Comparison of ENCODE assay signal across 1 cellular context in the genomic region with DNA sequence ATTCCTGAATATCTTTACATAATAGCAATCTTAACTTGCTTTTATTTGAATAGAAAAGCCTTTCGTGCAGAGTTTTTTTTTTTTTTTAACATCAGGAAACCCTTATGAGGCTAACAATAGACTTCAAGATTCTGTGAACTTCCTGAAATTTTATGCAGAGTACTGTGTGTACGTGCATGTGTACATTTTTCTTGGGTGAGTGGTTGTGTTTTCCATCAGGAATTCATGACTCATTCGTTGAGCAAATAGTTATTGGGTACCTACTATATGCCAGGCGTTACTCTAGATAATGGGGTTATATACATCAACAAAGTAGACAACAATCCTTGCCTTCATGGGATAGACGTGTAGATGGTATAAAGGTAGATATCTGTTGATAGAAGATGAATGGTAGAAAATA.
TF ChIP-seq lines count a peak whose summit lies in the region.

No MANE protein-coding gene starts in this region.

TF ChIP-seq in HepG2, 621 proteins besides CTCF, POLR2A, EP300 and RAD21 (continued from another document):
- TF ChIP-seq, protein P1, sequence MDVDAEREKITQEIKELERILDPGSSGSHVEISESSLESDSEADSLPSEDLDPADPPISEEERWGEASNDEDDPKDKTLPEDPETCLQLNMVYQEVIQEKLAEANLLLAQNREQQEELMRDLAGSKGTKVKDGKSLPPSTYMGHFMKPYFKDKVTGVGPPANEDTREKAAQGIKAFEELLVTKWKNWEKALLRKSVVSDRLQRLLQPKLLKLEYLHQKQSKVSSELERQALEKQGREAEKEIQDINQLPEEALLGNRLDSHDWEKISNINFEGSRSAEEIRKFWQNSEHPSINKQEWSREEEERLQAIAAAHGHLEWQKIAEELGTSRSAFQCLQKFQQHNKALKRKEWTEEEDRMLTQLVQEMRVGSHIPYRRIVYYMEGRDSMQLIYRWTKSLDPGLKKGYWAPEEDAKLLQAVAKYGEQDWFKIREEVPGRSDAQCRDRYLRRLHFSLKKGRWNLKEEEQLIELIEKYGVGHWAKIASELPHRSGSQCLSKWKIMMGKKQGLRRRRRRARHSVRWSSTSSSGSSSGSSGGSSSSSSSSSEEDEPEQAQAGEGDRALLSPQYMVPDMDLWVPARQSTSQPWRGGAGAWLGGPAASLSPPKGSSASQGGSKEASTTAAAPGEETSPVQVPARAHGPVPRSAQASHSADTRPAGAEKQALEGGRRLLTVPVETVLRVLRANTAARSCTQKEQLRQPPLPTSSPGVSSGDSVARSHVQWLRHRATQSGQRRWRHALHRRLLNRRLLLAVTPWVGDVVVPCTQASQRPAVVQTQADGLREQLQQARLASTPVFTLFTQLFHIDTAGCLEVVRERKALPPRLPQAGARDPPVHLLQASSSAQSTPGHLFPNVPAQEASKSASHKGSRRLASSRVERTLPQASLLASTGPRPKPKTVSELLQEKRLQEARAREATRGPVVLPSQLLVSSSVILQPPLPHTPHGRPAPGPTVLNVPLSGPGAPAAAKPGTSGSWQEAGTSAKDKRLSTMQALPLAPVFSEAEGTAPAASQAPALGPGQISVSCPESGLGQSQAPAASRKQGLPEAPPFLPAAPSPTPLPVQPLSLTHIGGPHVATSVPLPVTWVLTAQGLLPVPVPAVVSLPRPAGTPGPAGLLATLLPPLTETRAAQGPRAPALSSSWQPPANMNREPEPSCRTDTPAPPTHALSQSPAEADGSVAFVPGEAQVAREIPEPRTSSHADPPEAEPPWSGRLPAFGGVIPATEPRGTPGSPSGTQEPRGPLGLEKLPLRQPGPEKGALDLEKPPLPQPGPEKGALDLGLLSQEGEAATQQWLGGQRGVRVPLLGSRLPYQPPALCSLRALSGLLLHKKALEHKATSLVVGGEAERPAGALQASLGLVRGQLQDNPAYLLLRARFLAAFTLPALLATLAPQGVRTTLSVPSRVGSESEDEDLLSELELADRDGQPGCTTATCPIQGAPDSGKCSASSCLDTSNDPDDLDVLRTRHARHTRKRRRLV (CRISPR knock-in tag; IDR thresholded peaks at IDR 0.05), result no peak
- TF ChIP-seq, protein P2, sequence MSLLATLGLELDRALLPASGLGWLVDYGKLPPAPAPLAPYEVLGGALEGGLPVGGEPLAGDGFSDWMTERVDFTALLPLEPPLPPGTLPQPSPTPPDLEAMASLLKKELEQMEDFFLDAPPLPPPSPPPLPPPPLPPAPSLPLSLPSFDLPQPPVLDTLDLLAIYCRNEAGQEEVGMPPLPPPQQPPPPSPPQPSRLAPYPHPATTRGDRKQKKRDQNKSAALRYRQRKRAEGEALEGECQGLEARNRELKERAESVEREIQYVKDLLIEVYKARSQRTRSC (CRISPR knock-in tag; IDR thresholded peaks at IDR 0.05; ENCODE audit: low read depth), result no peak
- no peak for TF ChIP-seq ZFY (CRISPR knock-in tag; IDR thresholded peaks at IDR 0.05)
- TF ChIP-seq, protein P3, sequence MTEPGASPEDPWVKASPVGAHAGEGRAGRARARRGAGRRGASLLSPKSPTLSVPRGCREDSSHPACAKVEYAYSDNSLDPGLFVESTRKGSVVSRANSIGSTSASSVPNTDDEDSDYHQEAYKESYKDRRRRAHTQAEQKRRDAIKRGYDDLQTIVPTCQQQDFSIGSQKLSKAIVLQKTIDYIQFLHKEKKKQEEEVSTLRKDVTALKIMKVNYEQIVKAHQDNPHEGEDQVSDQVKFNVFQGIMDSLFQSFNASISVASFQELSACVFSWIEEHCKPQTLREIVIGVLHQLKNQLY (CRISPR knock-in tag; IDR thresholded peaks at IDR 0.05), result peak; percentile 54; the same call in 1 of the 2 replicates
- peak; percentile 60; the same call in 1 of the 2 replicates for TF ChIP-seq FOXA1 (IDR thresholded peaks at IDR 0.05)
- TF ChIP-seq FOXA1 (CRISPR knock-in tag; IDR thresholded peaks at IDR 0.05), result peak; percentile 80
- TF ChIP-seq JUNB (CRISPR knock-in tag; IDR thresholded peaks at IDR 0.05; ENCODE audit: borderline replicate concordance), result peak; percentile 94
- no peak for TF ChIP-seq ZNF3 (CRISPR knock-in tag; IDR thresholded peaks at IDR 0.05)
- TF ChIP-seq, protein P4, sequence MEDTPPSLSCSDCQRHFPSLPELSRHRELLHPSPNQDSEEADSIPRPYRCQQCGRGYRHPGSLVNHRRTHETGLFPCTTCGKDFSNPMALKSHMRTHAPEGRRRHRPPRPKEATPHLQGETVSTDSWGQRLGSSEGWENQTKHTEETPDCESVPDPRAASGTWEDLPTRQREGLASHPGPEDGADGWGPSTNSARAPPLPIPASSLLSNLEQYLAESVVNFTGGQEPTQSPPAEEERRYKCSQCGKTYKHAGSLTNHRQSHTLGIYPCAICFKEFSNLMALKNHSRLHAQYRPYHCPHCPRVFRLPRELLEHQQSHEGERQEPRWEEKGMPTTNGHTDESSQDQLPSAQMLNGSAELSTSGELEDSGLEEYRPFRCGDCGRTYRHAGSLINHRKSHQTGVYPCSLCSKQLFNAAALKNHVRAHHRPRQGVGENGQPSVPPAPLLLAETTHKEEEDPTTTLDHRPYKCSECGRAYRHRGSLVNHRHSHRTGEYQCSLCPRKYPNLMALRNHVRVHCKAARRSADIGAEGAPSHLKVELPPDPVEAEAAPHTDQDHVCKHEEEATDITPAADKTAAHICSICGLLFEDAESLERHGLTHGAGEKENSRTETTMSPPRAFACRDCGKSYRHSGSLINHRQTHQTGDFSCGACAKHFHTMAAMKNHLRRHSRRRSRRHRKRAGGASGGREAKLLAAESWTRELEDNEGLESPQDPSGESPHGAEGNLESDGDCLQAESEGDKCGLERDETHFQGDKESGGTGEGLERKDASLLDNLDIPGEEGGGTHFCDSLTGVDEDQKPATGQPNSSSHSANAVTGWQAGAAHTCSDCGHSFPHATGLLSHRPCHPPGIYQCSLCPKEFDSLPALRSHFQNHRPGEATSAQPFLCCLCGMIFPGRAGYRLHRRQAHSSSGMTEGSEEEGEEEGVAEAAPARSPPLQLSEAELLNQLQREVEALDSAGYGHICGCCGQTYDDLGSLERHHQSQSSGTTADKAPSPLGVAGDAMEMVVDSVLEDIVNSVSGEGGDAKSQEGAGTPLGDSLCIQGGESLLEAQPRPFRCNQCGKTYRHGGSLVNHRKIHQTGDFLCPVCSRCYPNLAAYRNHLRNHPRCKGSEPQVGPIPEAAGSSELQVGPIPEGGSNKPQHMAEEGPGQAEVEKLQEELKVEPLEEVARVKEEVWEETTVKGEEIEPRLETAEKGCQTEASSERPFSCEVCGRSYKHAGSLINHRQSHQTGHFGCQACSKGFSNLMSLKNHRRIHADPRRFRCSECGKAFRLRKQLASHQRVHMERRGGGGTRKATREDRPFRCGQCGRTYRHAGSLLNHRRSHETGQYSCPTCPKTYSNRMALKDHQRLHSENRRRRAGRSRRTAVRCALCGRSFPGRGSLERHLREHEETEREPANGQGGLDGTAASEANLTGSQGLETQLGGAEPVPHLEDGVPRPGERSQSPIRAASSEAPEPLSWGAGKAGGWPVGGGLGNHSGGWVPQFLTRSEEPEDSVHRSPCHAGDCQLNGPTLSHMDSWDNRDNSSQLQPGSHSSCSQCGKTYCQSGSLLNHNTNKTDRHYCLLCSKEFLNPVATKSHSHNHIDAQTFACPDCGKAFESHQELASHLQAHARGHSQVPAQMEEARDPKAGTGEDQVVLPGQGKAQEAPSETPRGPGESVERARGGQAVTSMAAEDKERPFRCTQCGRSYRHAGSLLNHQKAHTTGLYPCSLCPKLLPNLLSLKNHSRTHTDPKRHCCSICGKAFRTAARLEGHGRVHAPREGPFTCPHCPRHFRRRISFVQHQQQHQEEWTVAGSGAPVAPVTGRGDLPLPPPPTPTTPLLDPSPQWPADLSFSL (CRISPR knock-in tag; IDR thresholded peaks at IDR 0.05), result no peak
- TF ChIP-seq MIXL1 (CRISPR knock-in tag; IDR thresholded peaks at IDR 0.05), result peak; percentile 80
- TF ChIP-seq CENPT (CRISPR knock-in tag; IDR thresholded peaks at IDR 0.05; ENCODE audit: low read depth), result no peak
- TF ChIP-seq ETV6 (CRISPR knock-in tag; conservative IDR thresholded peaks at IDR 0.05), result no peak
- TF ChIP-seq FOXP1 (IDR thresholded peaks at IDR 0.05), result peak; percentile 82
- peak; percentile 90 for TF ChIP-seq FOXP1 (CRISPR knock-in tag; IDR thresholded peaks at IDR 0.05)
- TF ChIP-seq HMG20A (CRISPR knock-in tag; IDR thresholded peaks at IDR 0.05; ENCODE audit: borderline replicate concordance), result peak; percentile 75; the same call in 1 of the 2 replicates
- TF ChIP-seq JUN (CRISPR knock-in tag; IDR thresholded peaks at IDR 0.05), result peak; percentile 96
- TF ChIP-seq ZNF644 (CRISPR knock-in tag; IDR thresholded peaks at IDR 0.05; ENCODE audit: low read depth), result peak; percentile 63
- TF ChIP-seq ZNF546 (CRISPR knock-in tag; conservative IDR thresholded peaks at IDR 0.05), result no peak
- TF ChIP-seq ZNF337 (CRISPR knock-in tag; IDR thresholded peaks at IDR 0.05; ENCODE audit: borderline replicate concordance, low read depth), result no peak
- TF ChIP-seq KAT8 (CRISPR knock-in tag; IDR thresholded peaks at IDR 0.05), result no peak
